Comparison of ENCODE assay signal across 8 cellular contexts in the genomic region with DNA sequence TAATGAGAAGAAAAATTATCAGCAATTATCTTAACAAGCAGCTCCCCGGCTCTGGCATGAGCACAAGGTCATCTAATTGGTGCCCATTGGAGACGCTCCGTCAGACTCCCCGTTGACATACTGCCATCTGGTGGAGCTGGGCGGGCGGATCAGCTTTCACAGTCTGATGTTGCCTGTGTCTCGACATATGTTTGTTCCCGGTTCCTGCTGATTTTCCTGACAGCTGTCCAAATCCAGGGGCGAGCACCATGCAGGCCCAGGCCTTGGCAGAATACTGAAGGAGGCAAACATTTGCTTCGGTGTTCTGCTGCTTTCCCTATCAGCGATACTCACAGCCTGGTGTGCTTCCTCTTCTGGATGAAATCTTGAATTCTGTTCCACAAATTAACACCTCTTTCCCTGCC. TPM values are rescaled to one million over a fixed set of nuclear protein-coding genes. Genes with fewer than 3 reads are reported as not detected.
DNase-seq lines count a peak whose midpoint lies in the region; ATAC-seq and TF ChIP-seq lines count a peak whose summit lies in the region.

No MANE protein-coding gene starts in this region.

- peak; percentile 97 for TF ChIP-seq RAD21 in IMR-90 (IDR thresholded peaks at IDR 0.05; ENCODE audit: low read length)

- CTCF ChIA-PET in IMR-90 (lab: Yijun Ruan, JAX): interaction anchor here (0.6 to 2.0 kb wide), 8 partner anchors 15 to 375 kb away, joined by 3 to 24 read pairs (median 3); no protein-coding TSS in a partner anchor

- H4K91ac ChIP-seq in IMR-90 (ENCODE audit: insufficient read depth, low read depth, low read length): no peak overlapping the region

- peak overlapping the region in 2 of 3 experiments; percentile 1 to 45 for H3K27ac Mint-ChIP-seq in nephron
- no peak overlapping the region for H3K27ac Mint-ChIP-seq in stimulated activated naive B cell treated with anti-CD40 and anti-IgM and Interleukin-4, amounts not matched to agents 10 μg/mL and 1 μg/mL and 100 μg/mL, for 72 hours

- TF ChIP-seq CTCF in IMR-90 (conservative IDR thresholded peaks at IDR 0.05; ENCODE audit: low read depth, low read length): peak; percentile 92
- TF ChIP-seq CTCF in OCI-LY3 (IDR thresholded peaks at IDR 0.05; ENCODE audit: low read depth, low read length): peak; percentile 82
- TF ChIP-seq CTCF in fibroblast of lung (conservative IDR thresholded peaks at IDR 0.05 in 1 of 2, IDR thresholded peaks at IDR 0.05 in 1 of 2; ENCODE audit: low read depth in 1 of 2, low read length in 2 of 2): peak; percentile 90 to 97
- TF ChIP-seq CTCF in nephron (IDR thresholded peaks at IDR 0.05; ENCODE audit: unreplicated experiment in 3 of 3): peak; percentile 85 to 91 (median 88)

- DNase-seq in COR-L47 (lab: John Stamatoyannopoulos, UW) (peak; percentile 91), IMR-90 (peak; percentile 69), fibroblast of lung (ENCODE audit: low read depth in 2 of 2) (peak; percentile 64 to 83)
- DNase-seq in activated T-cell treated with anti-CD3 and anti-CD28 coated beads, Interleukin-2, amount 50 U/mL, for 1 hour: peak; percentile 68
- peak; percentile 26 for DNase-seq in stimulated activated naive B cell treated with anti-CD40 and anti-IgM and Interleukin-4, amounts not matched to agents 10 μg/mL and 1 μg/mL and 100 μg/mL, for 72 hours

- no peaks in the 10 kb centered on the region for H3K9me3 ChIP-seq in IMR-90 (ENCODE audit: control insufficient read depth, insufficient read depth, low read length)
- no peaks in the 10 kb centered on the region for H3K9me3 ChIP-seq in OCI-LY3 (ENCODE audit: insufficient read depth, low read length)
- no peaks in the 10 kb centered on the region for H3K9me3 ChIP-seq in fibroblast of lung (ENCODE audit: control insufficient read depth, insufficient read depth, low read depth, low read length)

- no peak overlapping the region for H4K5ac ChIP-seq in IMR-90 (ENCODE audit: low read depth, low read length)

- H3K9me1 ChIP-seq in IMR-90 (ENCODE audit: insufficient read depth, low read length): no peaks in the 10 kb centered on the region

- H3K27ac ChIP-seq in IMR-90 (ENCODE audit: insufficient read depth, low read length): no peak overlapping the region
- no peak overlapping the region for H3K27ac ChIP-seq in OCI-LY3 (ENCODE audit: low read length)
- H3K27ac ChIP-seq in fibroblast of lung (ENCODE audit: insufficient read depth, low read length): no peak overlapping the region

- ATAC-seq in GM21423 (IDR thresholded peaks at IDR 0.05; ENCODE audit: unreplicated experiment) (peak; percentile 74), IMR-90 (ENCODE audit: low read depth) (peak; percentile 99)
- peak; percentile 86 to 92 for ATAC-seq in stimulated activated naive B cell treated with anti-CD40 and anti-IgM and Interleukin-4, amounts not matched to agents 10 μg/mL and 1 μg/mL and 100 μg/mL, for 72 hours (replicated peaks)

- H3K9me3 Mint-ChIP-seq in nephron: peaks cover 2% of the 10 kb centered on the region
- H3K9me3 Mint-ChIP-seq in stimulated activated naive B cell treated with anti-CD40 and anti-IgM and Interleukin-4, amounts not matched to agents 10 μg/mL and 1 μg/mL and 100 μg/mL, for 72 hours: no peaks in the 10 kb centered on the region

- no peak overlapping the region for H2BK5ac ChIP-seq in IMR-90 (ENCODE audit: low read depth, low read length, poor library complexity, severe bottlenecking)

- H3K14ac ChIP-seq in IMR-90 (replicated peaks; ENCODE audit: low read depth, low read length): no peak overlapping the region

- no peaks in the 10 kb centered on the region for H3K4me1 ChIP-seq in IMR-90 (ENCODE audit: control insufficient read depth, insufficient read depth, low read length)
- peaks cover 3% of the 10 kb centered on the region; the same call in 1 of the 2 replicates for H3K4me1 ChIP-seq in OCI-LY3 (ENCODE audit: low read length)
- no peaks in the 10 kb centered on the region for H3K4me1 ChIP-seq in fibroblast of lung (ENCODE audit: control insufficient read depth, extremely low read depth, insufficient read depth, low read length)

- H3K79me2 ChIP-seq in OCI-LY3 (ENCODE audit: low read length) (no peaks in the 10 kb centered on the region), fibroblast of lung (ENCODE audit: control insufficient read depth, insufficient read depth, low read length) (no peaks in the 10 kb centered on the region)

- no peak for TF ChIP-seq POLR2A in IMR-90 (IDR thresholded peaks at IDR 0.05; ENCODE audit: low read depth, low read length)

- peaks cover 11% of the 10 kb centered on the region for H3K4me1 Mint-ChIP-seq in nephron
- peaks cover 0 to 8% of the 10 kb centered on the region in 2 donors for H3K4me1 Mint-ChIP-seq in stimulated activated naive B cell treated with anti-CD40 and anti-IgM and Interleukin-4, amounts not matched to agents 10 μg/mL and 1 μg/mL and 100 μg/mL, for 72 hours

- no peaks in the 10 kb centered on the region for H3K36me3 Mint-ChIP-seq in nephron (ENCODE audit: low read depth)
- no peaks in the 10 kb centered on the region for H3K36me3 Mint-ChIP-seq in stimulated activated naive B cell treated with anti-CD40 and anti-IgM and Interleukin-4, amounts not matched to agents 10 μg/mL and 1 μg/mL and 100 μg/mL, for 72 hours

- no peaks in the 10 kb centered on the region for H3K79me1 ChIP-seq in IMR-90 (ENCODE audit: low read depth in 1 of 2, low read length in 2 of 2)

- no peak overlapping the region for H2AK5ac ChIP-seq in IMR-90 (ENCODE audit: low read depth, low read length)

- H4K8ac ChIP-seq in IMR-90 (ENCODE audit: low read depth in 2 of 2, low read length in 2 of 2): no peak overlapping the region

- peak overlapping the region; percentile 87 for H2AFZ ChIP-seq in IMR-90 (replicated peaks; ENCODE audit: low read length, poor library complexity)
- no peak overlapping the region for H2AFZ ChIP-seq in OCI-LY3 (ENCODE audit: low read depth, low read length)
- peak overlapping the region; percentile 81 for H2AFZ ChIP-seq in fibroblast of lung (ENCODE audit: low read length)

- WGBS in IMR-90 (ENCODE audit: extremely low coverage in 2 of 2, insufficient read length in 1 of 2), 2 experiments: 0% methylated on average over 10 of the region's 11 CpGs; no CpG with 5 or more reads in 1 of the 2 experiments

- POLR2A ChIA-PET in IMR-90 (lab: Charles Lee; ENCODE audit: unreplicated experiment): no interaction called here

- dilution Hi-C loops in IMR-90 (cut with HindIII; ENCODE audit: low sequenced_read_pairs, unreplicated experiment): no loop called here

- no TSS peak for BruUV-seq in IMR-90 (replicated peaks; lab: Mats Ljungman, UMichigan)

- no peak overlapping the region for H2BK15ac ChIP-seq in IMR-90 (ENCODE audit: low read depth, low read length)

- no peak overlapping the region for H3K4me3 ChIP-seq in IMR-90 (ENCODE audit: insufficient read depth, low read depth, low read length)
- 0 out of 2 replicates have a peak overlapping the region, but pooled peaks have one; percentile 15 for H3K4me3 ChIP-seq in OCI-LY3 (ENCODE audit: low read length)
- no peak overlapping the region for H3K4me3 ChIP-seq in fibroblast of lung (replicated peaks in 1 of 4; ENCODE audit: control extremely low read depth in 1 of 4, insufficient read depth in 1 of 4, low read depth in 3 of 4, low read length in 4 of 4)

- H4K20me1 ChIP-seq in IMR-90 (ENCODE audit: insufficient read depth, low read length) (no peaks in the 10 kb centered on the region), OCI-LY3 (ENCODE audit: insufficient read depth, low read length) (no peaks in the 10 kb centered on the region), fibroblast of lung (ENCODE audit: control insufficient read depth, extremely low read depth, insufficient read depth, low read length) (no peaks in the 10 kb centered on the region)

- no peak overlapping the region for H3K4ac ChIP-seq in IMR-90 (ENCODE audit: low read depth, low read length)

- H3K36me3 ChIP-seq in IMR-90 (ENCODE audit: control insufficient read depth, insufficient read depth, low read length) (no peaks in the 10 kb centered on the region), OCI-LY3 (replicated peaks; ENCODE audit: low read depth, low read length) (no peaks in the 10 kb centered on the region), fibroblast of lung (ENCODE audit: control insufficient read depth, insufficient read depth, low read length) (no peaks in the 10 kb centered on the region)

- H3K4me2 ChIP-seq in IMR-90 (ENCODE audit: low read depth, low read length) (no peak overlapping the region), OCI-LY3 (ENCODE audit: low read length) (peak overlapping the region; percentile 58), fibroblast of lung (ENCODE audit: extremely low read depth, insufficient read depth, low read length) (no peak overlapping the region)

- peaks cover 6% of the 10 kb centered on the region for H3K27me3 Mint-ChIP-seq in nephron (ENCODE audit: low read depth)
- peaks cover 4 to 6% of the 10 kb centered on the region in 2 donors for H3K27me3 Mint-ChIP-seq in stimulated activated naive B cell treated with anti-CD40 and anti-IgM and Interleukin-4, amounts not matched to agents 10 μg/mL and 1 μg/mL and 100 μg/mL, for 72 hours

- H2AK9ac ChIP-seq in IMR-90 (replicated peaks; ENCODE audit: low read depth, low read length, poor library complexity): peak overlapping the region; percentile 31

- no peaks in the 10 kb centered on the region for H3K27me3 ChIP-seq in IMR-90 (ENCODE audit: control insufficient read depth, insufficient read depth, low read length)
- no peaks in the 10 kb centered on the region for H3K27me3 ChIP-seq in OCI-LY3 (ENCODE audit: low read depth, low read length)
- no peaks in the 10 kb centered on the region for H3K27me3 ChIP-seq in fibroblast of lung (ENCODE audit: control insufficient read depth, insufficient read depth, low read length)

- intact Hi-C loops in IMR-90 (cut with micrococcal nuclease): loop anchor here (1.0 to 5.0 kb wide), 4 partner anchors 102 to 448 kb away; no protein-coding TSS in a partner anchor

- H3K56ac ChIP-seq in IMR-90 (ENCODE audit: extremely low read depth, insufficient read depth, low read length): no peak overlapping the region

- in situ Hi-C loops in IMR-90 (cut with MboI; ENCODE audit: low sequenced_read_pairs): loop anchor here (5.0 kb wide), 2 partner anchors 215 to 445 kb away; no protein-coding TSS in a partner anchor

- H3K4me3 Mint-ChIP-seq in nephron: no peak overlapping the region
- H3K4me3 Mint-ChIP-seq in stimulated activated naive B cell treated with anti-CD40 and anti-IgM and Interleukin-4, amounts not matched to agents 10 μg/mL and 1 μg/mL and 100 μg/mL, for 72 hours: peak overlapping the region in 1 of 2 donors; percentile 53

- H2BK120ac ChIP-seq in IMR-90 (ENCODE audit: low read depth, low read length): no peak overlapping the region

- no peak overlapping the region for H3K9ac ChIP-seq in IMR-90 (ENCODE audit: low read depth, low read length)
- H3K9ac ChIP-seq in OCI-LY3 (ENCODE audit: low read length): no peak overlapping the region
- no peak overlapping the region for H3K9ac ChIP-seq in fibroblast of lung (ENCODE audit: insufficient read depth, low read length)

- H3K18ac ChIP-seq in IMR-90 (ENCODE audit: low read depth, low read length): no peak overlapping the region

- no peak overlapping the region for H3K23ac ChIP-seq in IMR-90 (ENCODE audit: low read depth, low read length)

- H2BK20ac ChIP-seq in IMR-90 (ENCODE audit: low read depth, low read length): no peak overlapping the region

RNA-seq across cellular contexts. Expression of gene BARX2, which starts 43.8 kb away (rescaled TPM):
- total RNA-seq in IMR-90 (2012; rRNA removed) (not detected in 2 replicates), fibroblast of lung (not detected in 2 replicates)
- polyA plus RNA-seq in IMR-90 (2012; rRNA removed) (not detected in 2 replicates), fibroblast of lung (not detected in 2 replicates)
- not detected in 2 replicates for polyA plus RNA-seq in IMR-90 (2012; cell fraction: cytosol; rRNA removed)
- polyA plus RNA-seq in IMR-90 (2012; cell fraction: nucleus; rRNA removed; ENCODE audit: low replicate concordance): not detected in 2 replicates
- not detected in 2 replicates for polyA plus RNA-seq in fibroblast of lung (2012)
- not detected in 2 replicates for polyA minus RNA-seq in fibroblast of lung (ENCODE audit: low replicate concordance)

Comparison
In these comparisons a context has a peak if more than half of its experiments do, and no peak if none do; other contexts are left out.
1. DNase-seq: peak in every context shown above with its lines; median percentile 91 in COR-L47; 74 in fibroblast of lung; 69 in IMR-90; 68 in activated T-cell treated with anti-CD3 and anti-CD28 coated beads, Interleukin-2, amount 50 U/mL, for 1 hour; 26 in stimulated activated naive B cell treated with anti-CD40 and anti-IgM and Interleukin-4, amounts not matched to agents 10 μg/mL and 1 μg/mL and 100 μg/mL, for 72 hours.